In the genomic region with DNA sequence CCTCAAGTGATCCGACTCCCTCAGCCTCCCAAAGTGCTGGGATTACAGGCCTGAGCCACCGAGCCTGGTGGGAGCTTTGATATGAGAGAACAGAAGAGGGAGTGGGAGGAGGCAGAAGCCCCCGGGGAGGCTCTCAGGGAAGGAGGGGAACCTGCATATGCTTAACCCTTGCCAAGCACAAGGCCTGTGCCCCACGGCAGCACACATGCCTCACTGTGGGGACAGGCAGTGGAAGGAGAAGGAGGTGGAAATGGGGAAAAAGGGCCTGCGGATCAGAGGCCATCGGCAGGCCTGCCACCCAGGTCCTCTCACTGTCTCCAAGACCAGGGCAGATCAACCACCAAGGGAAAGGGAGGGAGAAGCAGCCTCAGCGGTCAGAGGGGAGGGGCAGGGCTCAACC, we compare ENCODE assay signal across 16 cellular contexts. TPM values are rescaled to one million over a fixed set of nuclear protein-coding genes. Genes with fewer than 3 reads are reported as not detected.
"Had no signal": no experiment of that assay in that cellular context is flagged by ENCODE, and none has a peak within 500 bp of the region (broad histone marks: within the 10 kb centered on the region; RNA-seq: fewer than 3 reads in every experiment).

No MANE protein-coding gene starts in this region.

- H3K27ac ChIP-seq: prostate gland, thoracic aorta, uterus had no signal

- ATAC-seq: natural killer cell; right cardiac atrium; stimulated activated naive CD8-positive, alpha-beta T cell treated with anti-CD3 and anti-CD28 coated beads, Interleukin-15, amount 100 ng/mL, for 72 hours had no signal

- H3K27ac Mint-ChIP-seq: activated B cell treated with CpG ODN at 0.5 μM for 24 hours; activated naive CD4-positive, alpha-beta T cell treated with anti-CD3 and anti-CD28 coated beads, Interleukin-2, amount 50 U/mL, for 24 hours; activated T-helper 2 cell treated with anti-CD3 and anti-CD28 coated beads, Interferon-gamma antibody, Interleukin-2, Interleukin-4, amounts not matched to agents 10 μg/mL and 5 μg/mL and 100 μg/mL, durations not matched to agents 14 hours and 24 hours and 36 hours; natural killer cell; stimulated activated naive CD8-positive, alpha-beta T cell treated with anti-CD3 and anti-CD28 coated beads, Interleukin-15, amount 100 ng/mL, for 72 hours had no signal

- H3K27me3 ChIP-seq: uterus had no signal

- H3K9me3 ChIP-seq: prostate gland, thoracic aorta, uterus had no signal

- H3K4me3 Mint-ChIP-seq: activated B cell treated with CpG ODN at 0.5 μM for 24 hours; activated naive CD4-positive, alpha-beta T cell treated with anti-CD3 and anti-CD28 coated beads, Interleukin-2, amount 50 U/mL, for 24 hours; natural killer cell; stimulated activated naive CD8-positive, alpha-beta T cell treated with anti-CD3 and anti-CD28 coated beads, Interleukin-15, amount 100 ng/mL, for 72 hours had no signal

- H3K4me1 ChIP-seq: prostate gland had no signal

- H3K4me3 ChIP-seq: prostate gland, smooth muscle cell, thoracic aorta, uterus had no signal

- H3K36me3 Mint-ChIP-seq: activated naive CD4-positive, alpha-beta T cell treated with anti-CD3 and anti-CD28 coated beads, Interleukin-2, amount 50 U/mL, for 24 hours; natural killer cell had no signal

- DNase-seq: activated B cell treated with CpG ODN at 0.5 μM for 24 hours; activated CD4-positive, alpha-beta T cell treated with anti-CD3 and anti-CD28 coated beads for 48 hours; foreskin fibroblast; kidney glomerular epithelial cell; mesenchymal stem cell; natural killer cell; occipital lobe; right cardiac atrium; stimulated activated naive CD8-positive, alpha-beta T cell treated with anti-CD3 and anti-CD28 coated beads, Interleukin-15, amount 100 ng/mL, for 72 hours; T-helper 2 cell had no signal

- H3K36me3 ChIP-seq: prostate gland, thoracic aorta, uterus had no signal

- H3K4me1 Mint-ChIP-seq: activated B cell treated with CpG ODN at 0.5 μM for 24 hours; activated naive CD4-positive, alpha-beta T cell treated with anti-CD3 and anti-CD28 coated beads, Interleukin-2, amount 50 U/mL, for 24 hours; natural killer cell had no signal

- H3K9me3 Mint-ChIP-seq: activated B cell treated with CpG ODN at 0.5 μM for 24 hours; activated naive CD4-positive, alpha-beta T cell treated with anti-CD3 and anti-CD28 coated beads, Interleukin-2, amount 50 U/mL, for 24 hours; activated T-helper 2 cell treated with anti-CD3 and anti-CD28 coated beads, Interferon-gamma antibody, Interleukin-2, Interleukin-4, amounts not matched to agents 10 μg/mL and 5 μg/mL and 100 μg/mL, durations not matched to agents 14 hours and 24 hours and 36 hours; natural killer cell; stimulated activated naive CD8-positive, alpha-beta T cell treated with anti-CD3 and anti-CD28 coated beads, Interleukin-15, amount 100 ng/mL, for 72 hours had no signal

RNA-seq across cellular contexts. Expression of gene GRID1, which starts 7.2 kb away (rescaled TPM):
- total RNA-seq: activated B cell treated with CpG ODN at 0.5 μM for 24 hours; activated T-helper 2 cell treated with anti-CD3 and anti-CD28 coated beads, Interferon-gamma antibody, Interleukin-2, Interleukin-4, amounts not matched to agents 10 μg/mL and 5 μg/mL and 100 μg/mL, durations not matched to agents 14 hours and 24 hours and 36 hours; natural killer cell had no signal
